8 cellular contexts compared by ENCODE assay signal in the genomic region with DNA sequence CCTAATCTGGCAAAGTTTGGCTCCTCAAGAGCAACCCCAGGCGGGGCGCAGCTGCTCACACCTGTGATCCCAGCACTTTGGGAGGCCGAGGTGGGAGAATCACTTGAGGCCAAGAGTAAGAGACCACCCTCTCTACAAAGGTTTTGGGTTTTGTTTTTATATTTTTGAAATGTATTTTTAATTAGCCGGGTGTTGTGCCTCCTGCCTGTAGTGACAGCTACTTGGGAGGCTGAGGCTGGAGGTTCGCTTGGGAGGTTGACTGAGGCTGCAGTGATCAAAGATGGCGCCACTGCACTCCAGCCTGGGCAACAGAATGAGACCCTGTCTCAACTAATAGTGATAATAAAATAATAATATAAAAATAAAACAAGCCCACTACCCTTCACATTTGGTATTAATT. TPM values are rescaled to one million over a fixed set of nuclear protein-coding genes. Genes with fewer than 3 reads are reported as not detected.
DNase-seq lines count a peak whose midpoint lies in the region; ATAC-seq and TF ChIP-seq lines count a peak whose summit lies in the region.

No MANE protein-coding gene starts in this region.

- no peaks in the 10 kb centered on the region for H3K9me3 ChIP-seq in heart left ventricle

- no peaks in the 10 kb centered on the region for H3K36me3 Mint-ChIP-seq in brain

- H3K36me3 ChIP-seq in heart left ventricle (no peaks in the 10 kb centered on the region), mesendoderm (ENCODE audit: control insufficient read depth, insufficient read depth, low read length) (no peaks in the 10 kb centered on the region), urinary bladder (ENCODE audit: insufficient read depth) (no peaks in the 10 kb centered on the region)

- no peak overlapping the region for H4K8ac ChIP-seq in mesendoderm (ENCODE audit: low read depth, low read length)

- no peaks in the 10 kb centered on the region for H3K9me3 Mint-ChIP-seq in brain

- H4K5ac ChIP-seq in mesendoderm (ENCODE audit: low read length), result no peak overlapping the region

- intact Hi-C loops in heart left ventricle (cut with DNase I), result loop anchor here in 3 of 10 donors (5.0 to 10.0 kb wide), 5 partner anchors 37 to 342 kb away; partner anchors contain the start of genes HAPSTR1 (in 3 of the 3) and METTL22 (in 1 of the 3)
- intact Hi-C loops in left ventricle myocardium superior (cut with micrococcal nuclease), result no loop called here

- no peak overlapping the region for H2AK5ac ChIP-seq in mesendoderm (ENCODE audit: low read length)

- H3K27me3 ChIP-seq in heart left ventricle, result no peaks in the 10 kb centered on the region
- H3K27me3 ChIP-seq in mesendoderm (ENCODE audit: insufficient read depth, low read length, poor library complexity), result no peaks in the 10 kb centered on the region

- 60 to 69% (median 64%) methylated on average over 6 of the region's 6 CpGs for WGBS in heart left ventricle, 4 donors
- no CpG with 5 or more reads among the region's 6 CpGs for WGBS in mesendoderm (ENCODE audit: extremely low coverage, insufficient coverage, low lambda C conversion rate)
- WGBS in urinary bladder, result 60% methylated on average over 6 of the region's 6 CpGs

- no peak overlapping the region for H2BK120ac ChIP-seq in mesendoderm (ENCODE audit: low read depth, low read length)

- peak overlapping the region; percentile 68 for H3K4me2 ChIP-seq in mesendoderm (ENCODE audit: low read length)

- peaks cover 8% of the 10 kb centered on the region for H3K27me3 Mint-ChIP-seq in brain

- H3K27ac Mint-ChIP-seq in brain, result peak overlapping the region; percentile 35 to 80 (median 62)

- peak overlapping the region; percentile 92 for H3K56ac ChIP-seq in mesendoderm (ENCODE audit: low read length)

- H3K4me1 ChIP-seq in heart left ventricle (peaks cover 0 to 43% (median 32%) of the 10 kb centered on the region in 12 donors), mesendoderm (ENCODE audit: control insufficient read depth, low read depth, low read length) (peaks cover 12% of the 10 kb centered on the region), urinary bladder (ENCODE audit: insufficient read depth) (no peaks in the 10 kb centered on the region)

- H3K4ac ChIP-seq in mesendoderm (ENCODE audit: low read depth, low read length), result no peak overlapping the region

- H3K4me1 Mint-ChIP-seq in brain, result peaks cover 44% of the 10 kb centered on the region

- peaks cover 36% of the 10 kb centered on the region for H3K79me2 ChIP-seq in mesendoderm (ENCODE audit: control insufficient read depth, insufficient read depth, low read length)

- peak overlapping the region; percentile 97 for H3K18ac ChIP-seq in mesendoderm (ENCODE audit: low read length)

- peak overlapping the region; percentile 32 to 94 (median 66) for H3K4me3 ChIP-seq in heart left ventricle
- H3K4me3 ChIP-seq in mesendoderm (ENCODE audit: low read length), result no peak overlapping the region
- H3K4me3 ChIP-seq in urinary bladder (ENCODE audit: low read depth, low read length), result peak overlapping the region; percentile 98

- no peak overlapping the region for H3K23ac ChIP-seq in mesendoderm (ENCODE audit: low read length)

- ATAC-seq in heart left ventricle (no peak), left ventricle myocardium superior (no peak), HG02885 (IDR thresholded peaks at IDR 0.05; ENCODE audit: poor library complexity, unreplicated experiment) (no peak)

- H3K27ac ChIP-seq in heart left ventricle (peak overlapping the region; percentile 19 to 93 (median 82)), mesendoderm (ENCODE audit: low read depth, low read length) (peak overlapping the region; percentile 26), urinary bladder (ENCODE audit: low read depth) (no peak overlapping the region)

- DNase-seq in heart left ventricle, result no peak
- no peak for DNase-seq in left ventricle myocardium superior
- no peak for DNase-seq in mesendoderm
- no peak for DNase-seq in H4 (ENCODE audit: low spot score)
- DNase-seq in activated gamma-delta T cell (lab: John Stamatoyannopoulos, UW), result no peak

- no peak overlapping the region for H2BK15ac ChIP-seq in mesendoderm (replicated peaks; ENCODE audit: low read depth)

- H3K4me3 Mint-ChIP-seq in brain, result peak overlapping the region; percentile 76 to 88 (median 78)

- H2BK5ac ChIP-seq in mesendoderm (ENCODE audit: low read length), result no peak overlapping the region

- TF ChIP-seq POLR2A in heart left ventricle (IDR thresholded peaks at IDR 0.05), result no peak

- peak overlapping the region; percentile 80 for H3K9ac ChIP-seq in mesendoderm (ENCODE audit: low read length)

- peaks cover 5% of the 10 kb centered on the region for H3K79me1 ChIP-seq in mesendoderm (ENCODE audit: low read length)

- TF ChIP-seq CTCF in heart left ventricle (IDR thresholded peaks at IDR 0.05) (no peak), brain (conservative IDR thresholded peaks at IDR 0.05) (no peak)

RNA-seq across cellular contexts. Expression of gene USP7, which starts 0.8 kb away (rescaled TPM):
- 10 to 100 TPM; 49.5 to 86.5 (median 68.1) TPM for total RNA-seq in heart left ventricle
- 10 to 100 TPM; 20.3 to 38.0 TPM for polyA plus RNA-seq in heart left ventricle
- total RNA-seq in left ventricle myocardium superior, result 68.0 TPM
- 63.5 TPM for polyA plus RNA-seq in brain (ENCODE audit: insufficient read depth, low read depth, low replicate concordance)
- 105 TPM for polyA plus RNA-seq in mesendoderm (2013, experiment 1 of 2)
- polyA plus RNA-seq in mesendoderm (2013, experiment 2 of 2), result 105 TPM
- total RNA-seq in urinary bladder, result 100 TPM
- 39.1 TPM for polyA plus RNA-seq in urinary bladder
- total RNA-seq in H4 (2014; rRNA removed; shearing (Covaris generic)), result 14.4 and 33.8 TPM in 2 replicates
